38 cellular contexts compared by ENCODE assay signal in genomic region chr11:78850078-78850477, GRCh38.
"Had no signal": no experiment of that assay in that cellular context is flagged by ENCODE, and none has a peak within 500 bp of the region (broad histone marks: within the 10 kb centered on the region; RNA-seq: fewer than 3 reads in every experiment).

No MANE protein-coding gene starts in this region.

- H3K9me3 ChIP-seq: adrenal gland, ascending aorta, body of pancreas, breast epithelium had no signal

- H3K27me3 ChIP-seq: adrenal gland, ascending aorta, body of pancreas, brain microvascular endothelial cell, breast epithelium, cardiac muscle cell had no signal

- H3K4me1 ChIP-seq: adrenal gland, ascending aorta, body of pancreas, breast epithelium had no signal

- H3K36me3 Mint-ChIP-seq: activated naive CD4-positive, alpha-beta T cell treated with anti-CD3 and anti-CD28 coated beads, Interleukin-2, amount 10 ng/mL, durations not matched to agents 7 days and 5 days; activated naive CD4-positive, alpha-beta T cell treated with anti-CD3 and anti-CD28 coated beads, Interleukin-2, amount 50 U/mL, for 24 hours; activated naive CD4-positive, alpha-beta T cell treated with anti-CD3 and anti-CD28 coated beads, Interleukin-2, amount 50 U/mL, for 72 hours; activated naive CD8-positive, alpha-beta T cell; activated naive CD8-positive, alpha-beta T cell treated with anti-CD3 and anti-CD28 coated beads for 36 hours; activated naive CD8-positive, alpha-beta T cell treated with anti-CD3 and anti-CD28 coated beads, Interleukin-2, amount 10 ng/mL, durations not matched to agents 7 days and 5 days had no signal

- DNase-seq: activated effector memory CD4-positive, alpha-beta T cell treated with anti-CD3 and anti-CD28 coated beads, Interleukin-2, amount 50 U/mL, for 16 hours; activated effector memory CD4-positive, alpha-beta T cell treated with Interleukin-2 at 50 U/mL for 16 hours; activated gamma-delta T cell; activated gamma-delta T cell treated with Interleukin-2 at 50 U/mL for 16 hours; activated naive CD4-positive, alpha-beta T cell; activated naive CD4-positive, alpha-beta T cell treated with anti-CD3 and anti-CD28 coated beads for 36 hours; activated naive CD4-positive, alpha-beta T cell treated with anti-CD3 and anti-CD28 coated beads, Interleukin-2, amount 10 ng/mL, durations not matched to agents 7 days and 5 days; activated naive CD4-positive, alpha-beta T cell treated with anti-CD3 and anti-CD28 coated beads, Interleukin-2, amount 50 U/mL, for 16 hours; activated naive CD4-positive, alpha-beta T cell treated with Interleukin-2 at 50 U/mL for 16 hours; activated naive CD8-positive, alpha-beta T cell treated with anti-CD3 and anti-CD28 coated beads for 36 hours; activated naive CD8-positive, alpha-beta T cell treated with anti-CD3 and anti-CD28 coated beads, Interleukin-2, amount 10 ng/mL, durations not matched to agents 7 days and 5 days; activated naive CD8-positive, alpha-beta T cell treated with anti-CD3 and anti-CD28 coated beads, Interleukin-2, amount 50 U/mL, for 24 hours; activated T-cell treated with anti-CD3 and anti-CD28 coated beads, Interleukin-2, amount 50 U/mL, for 1 hour; activated T-cell treated with anti-CD3 and anti-CD28 coated beads, Interleukin-2, amount 50 U/mL, for 24 hours; activated T-cell treated with anti-CD3 and anti-CD28 coated beads, Interleukin-2, amount 50 U/mL, for 4 hours; activated T-cell treated with anti-CD3 and anti-CD28 coated beads, Interleukin-2, amount 50 U/mL, for 48 hours; activated T-cell treated with anti-CD3 and anti-CD28 coated beads, Interleukin-2, amount 50 U/mL, for 72 hours; adrenal gland; amniotic stem cell; amygdala; anterior cingulate cortex; aorta; body of pancreas; brain microvascular endothelial cell; caudate nucleus; central memory CD4-positive, alpha-beta T cell; cerebellar nuclear complex had no signal

- H3K27ac ChIP-seq: adrenal gland, ascending aorta, body of pancreas, brain microvascular endothelial cell, breast epithelium, cardiac muscle cell had no signal

- ATAC-seq: activated naive CD4-positive, alpha-beta T cell treated with anti-CD3 and anti-CD28 coated beads, Interleukin-2, amount 50 U/mL, for 72 hours; activated naive CD8-positive, alpha-beta T cell treated with anti-CD3 and anti-CD28 coated beads, Interleukin-2, amount 50 U/mL, for 24 hours; activated T-cell treated with anti-CD3 and anti-CD28 coated beads, Interleukin-2, amount 50 U/mL, for 4 hours; activated T-cell treated with anti-CD3 and anti-CD28 coated beads, Interleukin-2, amount 50 U/mL, for 72 hours; activated T-helper 17 cell treated with anti-CD3 and anti-CD28 coated beads, Interleukin-2, amount 50 U/mL, for 72 hours; body of pancreas had no signal

- H3K9me3 Mint-ChIP-seq: activated naive CD4-positive, alpha-beta T cell treated with anti-CD3 and anti-CD28 coated beads for 36 hours; activated naive CD4-positive, alpha-beta T cell treated with anti-CD3 and anti-CD28 coated beads, Interleukin-2, amount 10 ng/mL, durations not matched to agents 7 days and 5 days; activated naive CD4-positive, alpha-beta T cell treated with anti-CD3 and anti-CD28 coated beads, Interleukin-2, amount 50 U/mL, for 24 hours; activated naive CD4-positive, alpha-beta T cell treated with anti-CD3 and anti-CD28 coated beads, Interleukin-2, amount 50 U/mL, for 72 hours; activated naive CD8-positive, alpha-beta T cell treated with anti-CD3 and anti-CD28 coated beads for 36 hours; activated naive CD8-positive, alpha-beta T cell treated with anti-CD3 and anti-CD28 coated beads, Interleukin-2, amount 10 ng/mL, durations not matched to agents 7 days and 5 days; activated naive CD8-positive, alpha-beta T cell treated with anti-CD3 and anti-CD28 coated beads, Interleukin-2, amount 50 U/mL, for 24 hours; activated T-cell treated with anti-CD3 and anti-CD28 coated beads, Interleukin-2, amount 50 U/mL, for 24 hours; activated T-cell treated with anti-CD3 and anti-CD28 coated beads, Interleukin-2, amount 50 U/mL, for 4 hours; activated T-cell treated with anti-CD3 and anti-CD28 coated beads, Interleukin-2, amount 50 U/mL, for 72 hours; activated T-helper 1 cell treated with anti-CD3 and anti-CD28 coated beads, Interleukin-12 subunit alpha, Interleukin-12 subunit beta, Interleukin-2, Interleukin-4 antibody, amounts not matched to agents 30 ng/mL and 10 ng/mL and 1 ng/mL, durations not matched to agents 14 hours and 24 hours and 36 hours; activated T-helper 17 cell treated with anti-CD3 and anti-CD28 coated beads, Interleukin-2, amount 50 U/mL, for 72 hours; activated T-helper 2 cell treated with anti-CD3 and anti-CD28 coated beads, Interferon-gamma antibody, Interleukin-2, Interleukin-4, amounts not matched to agents 10 μg/mL and 5 μg/mL and 100 μg/mL, durations not matched to agents 14 hours and 24 hours and 36 hours; brain; central memory CD8-positive, alpha-beta T cell had no signal

- H3K4me3 ChIP-seq: adrenal gland, ascending aorta, body of pancreas, breast epithelium, cardiac muscle cell had no signal

- H3K4me1 Mint-ChIP-seq: activated naive CD4-positive, alpha-beta T cell treated with anti-CD3 and anti-CD28 coated beads, Interleukin-2, amount 10 ng/mL, durations not matched to agents 7 days and 5 days; activated naive CD4-positive, alpha-beta T cell treated with anti-CD3 and anti-CD28 coated beads, Interleukin-2, amount 50 U/mL, for 24 hours; activated naive CD8-positive, alpha-beta T cell treated with anti-CD3 and anti-CD28 coated beads for 36 hours; activated naive CD8-positive, alpha-beta T cell treated with anti-CD3 and anti-CD28 coated beads, Interleukin-2, amount 10 ng/mL, durations not matched to agents 7 days and 5 days; activated naive CD8-positive, alpha-beta T cell treated with anti-CD3 and anti-CD28 coated beads, Interleukin-2, amount 50 U/mL, for 24 hours; activated T-helper 17 cell treated with anti-CD3 and anti-CD28 coated beads, Interleukin-2, amount 50 U/mL, for 72 hours; central memory CD8-positive, alpha-beta T cell had no signal

- H3K27ac Mint-ChIP-seq: activated naive CD4-positive, alpha-beta T cell treated with anti-CD3 and anti-CD28 coated beads for 36 hours; activated naive CD4-positive, alpha-beta T cell treated with anti-CD3 and anti-CD28 coated beads, Interleukin-2, amount 10 ng/mL, durations not matched to agents 7 days and 5 days; activated naive CD4-positive, alpha-beta T cell treated with anti-CD3 and anti-CD28 coated beads, Interleukin-2, amount 50 U/mL, for 24 hours; activated naive CD4-positive, alpha-beta T cell treated with anti-CD3 and anti-CD28 coated beads, Interleukin-2, amount 50 U/mL, for 72 hours; activated naive CD8-positive, alpha-beta T cell; activated naive CD8-positive, alpha-beta T cell treated with anti-CD3 and anti-CD28 coated beads for 36 hours; activated naive CD8-positive, alpha-beta T cell treated with anti-CD3 and anti-CD28 coated beads, Interleukin-2, amount 10 ng/mL, durations not matched to agents 7 days and 5 days; activated naive CD8-positive, alpha-beta T cell treated with anti-CD3 and anti-CD28 coated beads, Interleukin-2, amount 50 U/mL, for 24 hours; activated T-cell treated with anti-CD3 and anti-CD28 coated beads, Interleukin-2, amount 50 U/mL, for 24 hours; activated T-cell treated with anti-CD3 and anti-CD28 coated beads, Interleukin-2, amount 50 U/mL, for 72 hours; activated T-helper 1 cell treated with anti-CD3 and anti-CD28 coated beads, Interleukin-12 subunit alpha, Interleukin-12 subunit beta, Interleukin-2, Interleukin-4 antibody, amounts not matched to agents 30 ng/mL and 10 ng/mL and 1 ng/mL, durations not matched to agents 14 hours and 24 hours and 36 hours; activated T-helper 17 cell treated with anti-CD3 and anti-CD28 coated beads, Interleukin-2, amount 50 U/mL, for 72 hours; activated T-helper 2 cell treated with anti-CD3 and anti-CD28 coated beads, Interferon-gamma antibody, Interleukin-2, Interleukin-4, amounts not matched to agents 10 μg/mL and 5 μg/mL and 100 μg/mL, durations not matched to agents 14 hours and 24 hours and 36 hours had no signal

- H3K27me3 Mint-ChIP-seq: activated naive CD4-positive, alpha-beta T cell treated with anti-CD3 and anti-CD28 coated beads, Interleukin-2, amount 50 U/mL, for 24 hours; brain had no signal

- H3K4me3 Mint-ChIP-seq: activated naive CD4-positive, alpha-beta T cell treated with anti-CD3 and anti-CD28 coated beads for 36 hours; activated naive CD4-positive, alpha-beta T cell treated with anti-CD3 and anti-CD28 coated beads, Interleukin-2, amount 10 ng/mL, durations not matched to agents 7 days and 5 days; activated naive CD4-positive, alpha-beta T cell treated with anti-CD3 and anti-CD28 coated beads, Interleukin-2, amount 50 U/mL, for 24 hours; activated naive CD8-positive, alpha-beta T cell; activated naive CD8-positive, alpha-beta T cell treated with anti-CD3 and anti-CD28 coated beads for 36 hours; activated naive CD8-positive, alpha-beta T cell treated with anti-CD3 and anti-CD28 coated beads, Interleukin-2, amount 10 ng/mL, durations not matched to agents 7 days and 5 days; activated naive CD8-positive, alpha-beta T cell treated with anti-CD3 and anti-CD28 coated beads, Interleukin-2, amount 50 U/mL, for 24 hours; activated T-cell treated with anti-CD3 and anti-CD28 coated beads, Interleukin-2, amount 50 U/mL, for 24 hours; activated T-cell treated with anti-CD3 and anti-CD28 coated beads, Interleukin-2, amount 50 U/mL, for 4 hours; activated T-cell treated with anti-CD3 and anti-CD28 coated beads, Interleukin-2, amount 50 U/mL, for 72 hours; activated T-helper 1 cell treated with anti-CD3 and anti-CD28 coated beads, Interleukin-12 subunit alpha, Interleukin-12 subunit beta, Interleukin-2, Interleukin-4 antibody, amounts not matched to agents 30 ng/mL and 10 ng/mL and 1 ng/mL, durations not matched to agents 14 hours and 24 hours and 36 hours; activated T-helper 17 cell treated with anti-CD3 and anti-CD28 coated beads, Interleukin-2, amount 50 U/mL, for 72 hours; brain; central memory CD8-positive, alpha-beta T cell had no signal

- H3K36me3 ChIP-seq: adrenal gland, brain microvascular endothelial cell, breast epithelium, cardiac muscle cell had no signal
